Comparison of ENCODE assay signal across 32 cellular contexts in genomic region chr3:141096981-141097380, GRCh38. TPM values are rescaled to one million over a fixed set of nuclear protein-coding genes. Genes with fewer than 3 reads are reported as not detected.
"Had no signal": no experiment of that assay in that cellular context is flagged by ENCODE, and none has a peak within 500 bp of the region (broad histone marks: within the 10 kb centered on the region; RNA-seq: fewer than 3 reads in every experiment).

No MANE protein-coding gene starts in this region.

- ATAC-seq: activated CD4-positive, alpha-beta T cell treated with anti-CD3 and anti-CD28 coated beads for 36 hours; activated CD8-positive, alpha-beta T cell treated with anti-CD3 and anti-CD28 coated beads, Interleukin-2, amount 10 ng/mL, durations not matched to agents 7 days and 5 days; activated naive CD4-positive, alpha-beta T cell treated with anti-CD3 and anti-CD28 coated beads, Interleukin-2, amount 50 U/mL, for 72 hours; activated T-cell treated with anti-CD3 and anti-CD28 coated beads, Interleukin-2, amount 50 U/mL, for 4 hours; body of pancreas; Panc1 had no signal

- H3K4me2 ChIP-seq: KMS-11 had no signal

- H3K4me3 ChIP-seq: adrenal gland, body of pancreas, SJCRH30, SK-N-MC had no signal

- H3K27ac ChIP-seq: adrenal gland, body of pancreas, KMS-11, SK-N-MC, WERI-Rb-1 had no signal

- H3K9ac ChIP-seq: KMS-11 had no signal

- H3K9me3 ChIP-seq: body of pancreas, SJCRH30 had no signal

- H3K36me3 ChIP-seq: adrenal gland had no signal

- H3K27me3 ChIP-seq: adrenal gland, body of pancreas, SJCRH30 had no signal

- DNase-seq: activated CD4-positive, alpha-beta T cell treated with anti-CD3 and anti-CD28 coated beads for 36 hours; activated CD4-positive, alpha-beta T cell treated with anti-CD3 and anti-CD28 coated beads, Interleukin-2, amount 10 ng/mL, durations not matched to agents 7 days and 5 days; activated CD4-positive, alpha-beta T cell treated with anti-CD3 and anti-CD28 coated beads, Interleukin-2, amount 50 U/mL, for 48 hours; activated CD4-positive, CD25-positive, alpha-beta regulatory T cell; activated CD8-positive, alpha-beta memory T cell treated with anti-CD3 and anti-CD28 coated beads, Interleukin-2, amount 50 U/mL, for 4 hours; activated CD8-positive, alpha-beta T cell treated with anti-CD3 and anti-CD28 coated beads, Interleukin-2, amount 10 ng/mL, durations not matched to agents 7 days and 5 days; activated gamma-delta T cell treated with Interleukin-2 at 50 U/mL for 16 hours; activated naive CD4-positive, alpha-beta T cell treated with anti-CD3 and anti-CD28 coated beads for 36 hours; activated T-cell treated with anti-CD3 and anti-CD28 coated beads for 4 hours; activated T-cell treated with anti-CD3 and anti-CD28 coated beads, Interleukin-2, amount 50 U/mL, for 4 hours; body of pancreas; MM.1S; MV-4-11; NCI-H1092; NCI-H1436 treated with DMSO at 0.1 percent for 48 hours; NCI-H1694 treated with DMSO at 0.1 percent for 48 hours; NCI-H2029; NCI-H345; NCI-H524 treated with DMSO at 0.1 percent for 48 hours; SHP77; SJCRH30; T1000; WERI-Rb-1 had no signal

RNA-seq across cellular contexts. Expression of gene SPSB4, which starts 45.8 kb away (rescaled TPM):
- total RNA-seq: activated CD4-positive, alpha-beta T cell treated with anti-CD3 and anti-CD28 coated beads for 36 hours; activated CD4-positive, alpha-beta T cell treated with anti-CD3 and anti-CD28 coated beads, Interleukin-2, amount 10 ng/mL, durations not matched to agents 7 days and 5 days; activated CD8-positive, alpha-beta T cell treated with anti-CD3 and anti-CD28 coated beads, Interleukin-2, amount 10 ng/mL, durations not matched to agents 7 days and 5 days; activated naive CD4-positive, alpha-beta T cell treated with anti-CD3 and anti-CD28 coated beads for 36 hours; activated naive CD4-positive, alpha-beta T cell treated with anti-CD3 and anti-CD28 coated beads, Interleukin-2, amount 50 U/mL, for 72 hours; activated T-cell treated with anti-CD3 and anti-CD28 coated beads, Interleukin-2, amount 50 U/mL, for 4 hours; activated T-helper 1 cell treated with anti-CD3 and anti-CD28 coated beads, Interleukin-12 subunit alpha, Interleukin-12 subunit beta, Interleukin-2, Interleukin-4 antibody, amounts not matched to agents 30 ng/mL and 10 ng/mL and 1 ng/mL, durations not matched to agents 14 hours and 24 hours and 36 hours; RPMI7951; T-helper 1 cell treated with Interleukin-12 subunit alpha and Interleukin-12 subunit beta and Interleukin-4 antibody, amounts not matched to agents 30 ng/mL and 1 ng/mL, for 36 hours; T-helper 2 cell treated with Interferon-gamma antibody and Interleukin-4, amounts not matched to agents 100 ng/mL and 5 ng/mL, for 36 hours had no signal
